10 cellular contexts compared by ENCODE assay signal in the genomic region with DNA sequence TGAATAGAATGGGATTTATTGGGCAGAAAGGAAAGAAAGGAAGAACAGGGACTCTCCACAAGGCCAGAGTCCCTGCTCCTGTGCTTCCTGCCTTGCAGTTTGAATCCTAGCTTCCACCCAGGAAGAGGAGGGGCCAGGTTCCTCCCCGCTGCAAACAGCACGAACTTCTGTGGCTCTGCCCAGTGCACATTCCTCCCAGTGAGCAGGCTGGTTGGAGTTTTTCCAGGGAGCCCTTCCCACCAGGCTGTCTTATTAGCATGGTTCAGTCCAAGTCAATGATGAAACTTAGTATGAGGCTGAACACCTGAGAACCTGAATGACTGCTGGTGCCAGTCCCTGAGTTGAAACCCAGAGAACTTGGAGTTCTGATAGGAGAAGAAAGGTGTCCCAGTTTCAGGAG.
DNase-seq lines count a peak whose midpoint lies in the region; ATAC-seq, FAIRE-seq and TF ChIP-seq lines count a peak whose summit lies in the region.
"Had no signal": no experiment of that assay in that cellular context is flagged by ENCODE, and none has a peak within 500 bp of the region (broad histone marks: within the 10 kb centered on the region; RNA-seq: fewer than 3 reads in every experiment).

No MANE protein-coding gene starts in this region.

- no peak overlapping the region for H3K9ac ChIP-seq in HCT116 (ENCODE audit: low read length)
- H3K9ac ChIP-seq in astrocyte (ENCODE audit: low read length): no peak overlapping the region

- no peak for FAIRE-seq in astrocyte (lab: Jason Lieb, UNC)
- FAIRE-seq: D721Med had no signal

- H2AFZ ChIP-seq in HCT116 (ENCODE audit: low read depth, low read length, poor library complexity, severe bottlenecking) (peak overlapping the region; percentile 32), astrocyte (ENCODE audit: low read depth, low read length) (peak overlapping the region; percentile 21)

- H3K27me3 ChIP-seq in HCT116 (ENCODE audit: insufficient read depth, low read length) (no peaks in the 10 kb centered on the region), astrocyte (ENCODE audit: insufficient read depth, low read length) (no peaks in the 10 kb centered on the region)

- H4K20me1 ChIP-seq in HCT116 (ENCODE audit: insufficient read depth) (no peaks in the 10 kb centered on the region), astrocyte (ENCODE audit: insufficient read depth, low read length) (no peaks in the 10 kb centered on the region)

- TF ChIP-seq CTCF in HCT116 (IDR thresholded peaks at IDR 0.05 in 2 of 3, conservative IDR thresholded peaks at IDR 0.05 in 1 of 3; ENCODE audit: borderline replicate concordance in 1 of 3, insufficient read depth in 1 of 3, low read depth in 2 of 3, low read length in 2 of 3) (no peak), astrocyte (IDR thresholded peaks at IDR 0.05; ENCODE audit: insufficient read depth, low read depth, low read length) (no peak)

- CTCF ChIA-PET in HCT116 (lab: Charles Lee): no interaction called here

- no peak overlapping the region for H3K27ac ChIP-seq in HCT116 (ENCODE audit: low read depth, low read length)
- H3K27ac ChIP-seq in astrocyte (ENCODE audit: low read depth, low read length): no peak overlapping the region

- no peak for TF ChIP-seq POLR2A in HCT116 (IDR thresholded peaks at IDR 0.05; ENCODE audit: borderline replicate concordance, extremely low read depth, insufficient read depth, insufficient read length)

- H3K79me2 ChIP-seq in HCT116 (ENCODE audit: insufficient read depth, low read length): no peaks in the 10 kb centered on the region
- H3K79me2 ChIP-seq in astrocyte (ENCODE audit: insufficient read depth, low read length): no peaks in the 10 kb centered on the region

- H3K4me3 ChIP-seq in HCT116 (replicated peaks in 1 of 2; ENCODE audit: low read depth in 1 of 2, low read length in 2 of 2): no peak overlapping the region
- H3K4me3 ChIP-seq in astrocyte (ENCODE audit: insufficient read depth, low read depth, low read length): no peak overlapping the region

- no peak overlapping the region for H3K4me3 Mint-ChIP-seq in astrocyte (ENCODE audit: unreplicated experiment)
- no peak overlapping the region for H3K4me3 Mint-ChIP-seq in activated naive CD8-positive, alpha-beta T cell treated with anti-CD3 and anti-CD28 coated beads for 36 hours

- H3K27ac Mint-ChIP-seq in astrocyte (ENCODE audit: unreplicated experiment): no peak overlapping the region
- no peak overlapping the region for H3K27ac Mint-ChIP-seq in activated naive CD8-positive, alpha-beta T cell treated with anti-CD3 and anti-CD28 coated beads for 36 hours

- no peaks in the 10 kb centered on the region for H3K9me2 ChIP-seq in HCT116 (ENCODE audit: insufficient read depth)

- RAD21 ChIA-PET in HCT116 (lab: Charles Lee; ENCODE audit: low non-redundant PET in 1 of 2, low total read pairs in 2 of 2, uncharacterized antibody in 2 of 2, unreplicated experiment in 2 of 2): no interaction called here

- BruUV-seq in HCT116 (replicated peaks; lab: Mats Ljungman, UMichigan): no TSS peak

- ATAC-seq in HCT116: peak; percentile 87
- no peak for ATAC-seq in GM19328 (IDR thresholded peaks at IDR 0.05; ENCODE audit: unreplicated experiment)
- no peak for ATAC-seq in GM18861 (IDR thresholded peaks at IDR 0.05; ENCODE audit: unreplicated experiment)

- POLR2A ChIA-PET in HCT116 (lab: Charles Lee): no interaction called here

- H3K4me1 Mint-ChIP-seq in astrocyte (ENCODE audit: low read depth, unreplicated experiment): no peaks in the 10 kb centered on the region
- H3K4me1 Mint-ChIP-seq in activated naive CD8-positive, alpha-beta T cell treated with anti-CD3 and anti-CD28 coated beads for 36 hours: no peaks in the 10 kb centered on the region

- no peaks in the 10 kb centered on the region for H3K36me3 Mint-ChIP-seq in astrocyte (ENCODE audit: low read depth, unreplicated experiment)
- H3K36me3 Mint-ChIP-seq in activated naive CD8-positive, alpha-beta T cell treated with anti-CD3 and anti-CD28 coated beads for 36 hours: no peaks in the 10 kb centered on the region

- intact Hi-C loops in HCT116 (cut with micrococcal nuclease): no loop called here

- peak; percentile 14 for DNase-seq in A172 (ENCODE audit: low spot score)
- peak; percentile 19 for DNase-seq in HCT116 (ENCODE audit: low read depth, low spot score)
- peak; percentile 22 for DNase-seq in astrocyte (ENCODE audit: low read depth)
- DNase-seq in iris pigment epithelial cell (ENCODE audit: low read depth): peak; percentile 70
- no peak for DNase-seq in activated naive CD8-positive, alpha-beta T cell treated with anti-CD3 and anti-CD28 coated beads for 36 hours
- no peak for DNase-seq in retina
- DNase-seq: MV-4-11 had no signal

- no peaks in the 10 kb centered on the region for H3K36me3 ChIP-seq in HCT116 (ENCODE audit: control insufficient read depth in 1 of 2, insufficient read depth in 2 of 2, low read length in 2 of 2)
- no peaks in the 10 kb centered on the region for H3K36me3 ChIP-seq in astrocyte (ENCODE audit: insufficient read depth, low read length)

- no peaks in the 10 kb centered on the region for H3K9me3 ChIP-seq in HCT116 (ENCODE audit: control insufficient read depth in 1 of 2, insufficient read depth in 1 of 2, low read depth in 1 of 2, low read length in 2 of 2)
- H3K9me3 ChIP-seq in astrocyte (ENCODE audit: insufficient read depth, low read depth, low read length): no peaks in the 10 kb centered on the region

- no peak for TF ChIP-seq RAD21 in HCT116 (IDR thresholded peaks at IDR 0.05; ENCODE audit: low read depth)

- no peaks in the 10 kb centered on the region for H3K27me3 Mint-ChIP-seq in astrocyte (ENCODE audit: low read depth, unreplicated experiment)
- peaks cover 9% of the 10 kb centered on the region for H3K27me3 Mint-ChIP-seq in activated naive CD8-positive, alpha-beta T cell treated with anti-CD3 and anti-CD28 coated beads for 36 hours

- H3K9me3 Mint-ChIP-seq in astrocyte (ENCODE audit: unreplicated experiment): no peaks in the 10 kb centered on the region
- H3K9me3 Mint-ChIP-seq in activated naive CD8-positive, alpha-beta T cell treated with anti-CD3 and anti-CD28 coated beads for 36 hours: no peaks in the 10 kb centered on the region

- H3K4me2 ChIP-seq in HCT116 (ENCODE audit: low read length) (peak overlapping the region; percentile 43), astrocyte (ENCODE audit: low read length) (no peak overlapping the region)

- H3K4me1 ChIP-seq in HCT116 (ENCODE audit: control insufficient read depth in 1 of 2, insufficient read depth in 2 of 2, low read length in 2 of 2) (peaks cover 3 to 9% of the 10 kb centered on the region in 2 experiments; a peak in 2 of 4 replicates), astrocyte (ENCODE audit: insufficient read depth, low read length) (no peaks in the 10 kb centered on the region)

TF ChIP-seq in HCT116, 20 proteins besides CTCF, POLR2A, EP300 and RAD21:
- TF ChIP-seq, protein P1, sequence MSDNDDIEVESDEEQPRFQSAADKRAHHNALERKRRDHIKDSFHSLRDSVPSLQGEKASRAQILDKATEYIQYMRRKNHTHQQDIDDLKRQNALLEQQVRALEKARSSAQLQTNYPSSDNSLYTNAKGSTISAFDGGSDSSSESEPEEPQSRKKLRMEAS (IDR thresholded peaks at IDR 0.05): no peak
- TF ChIP-seq ZNF274 (IDR thresholded peaks at IDR 0.05; ENCODE audit: low read depth, low read length) (no peak), ELF1 (IDR thresholded peaks at IDR 0.05; ENCODE audit: borderline replicate concordance, low read depth) (no peak), EGR1 (IDR thresholded peaks at IDR 0.05; ENCODE audit: low read depth) (no peak), SIN3A (IDR thresholded peaks at IDR 0.05; ENCODE audit: low read depth) (no peak), EZH2phosphoT487 (IDR thresholded peaks at IDR 0.05; ENCODE audit: borderline replicate concordance) (no peak), POLR2AphosphoS5 (IDR thresholded peaks at IDR 0.05; ENCODE audit: low read depth, low read length) (peak; percentile 40; the same call in 1 of the 2 replicates), CBX3 (IDR thresholded peaks at IDR 0.05; ENCODE audit: low read depth) (0 out of 2 replicates have a peak, but pooled peaks have one; percentile 33), EZH2 (IDR thresholded peaks at IDR 0.05) (no peak), ZFX (IDR thresholded peaks at IDR 0.05) (no peak), YY1 (IDR thresholded peaks at IDR 0.05; ENCODE audit: extremely low read depth, insufficient replicate concordance, low read depth, low read length) (no peak)
- TF ChIP-seq, protein P2, sequence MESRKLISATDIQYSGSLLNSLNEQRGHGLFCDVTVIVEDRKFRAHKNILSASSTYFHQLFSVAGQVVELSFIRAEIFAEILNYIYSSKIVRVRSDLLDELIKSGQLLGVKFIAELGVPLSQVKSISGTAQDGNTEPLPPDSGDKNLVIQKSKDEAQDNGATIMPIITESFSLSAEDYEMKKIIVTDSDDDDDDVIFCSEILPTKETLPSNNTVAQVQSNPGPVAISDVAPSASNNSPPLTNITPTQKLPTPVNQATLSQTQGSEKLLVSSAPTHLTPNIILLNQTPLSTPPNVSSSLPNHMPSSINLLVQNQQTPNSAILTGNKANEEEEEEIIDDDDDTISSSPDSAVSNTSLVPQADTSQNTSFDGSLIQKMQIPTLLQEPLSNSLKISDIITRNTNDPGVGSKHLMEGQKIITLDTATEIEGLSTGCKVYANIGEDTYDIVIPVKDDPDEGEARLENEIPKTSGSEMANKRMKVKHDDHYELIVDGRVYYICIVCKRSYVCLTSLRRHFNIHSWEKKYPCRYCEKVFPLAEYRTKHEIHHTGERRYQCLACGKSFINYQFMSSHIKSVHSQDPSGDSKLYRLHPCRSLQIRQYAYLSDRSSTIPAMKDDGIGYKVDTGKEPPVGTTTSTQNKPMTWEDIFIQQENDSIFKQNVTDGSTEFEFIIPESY (IDR thresholded peaks at IDR 0.05; ENCODE audit: extremely low read depth, insufficient replicate concordance, low read length): no peak
- TF ChIP-seq, protein P3, sequence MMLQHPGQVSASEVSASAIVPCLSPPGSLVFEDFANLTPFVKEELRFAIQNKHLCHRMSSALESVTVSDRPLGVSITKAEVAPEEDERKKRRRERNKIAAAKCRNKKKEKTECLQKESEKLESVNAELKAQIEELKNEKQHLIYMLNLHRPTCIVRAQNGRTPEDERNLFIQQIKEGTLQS (IDR thresholded peaks at IDR 0.05): no peak

Comparison
In these comparisons a context has a peak if more than half of its experiments do, and no peak if none do; other contexts are left out.
1. DNase-seq: peak in A172 (single experiment), HCT116 (single experiment), astrocyte (single experiment) and iris pigment epithelial cell (single experiment); none in activated naive CD8-positive, alpha-beta T cell treated with anti-CD3 and anti-CD28 coated beads for 36 hours (single experiment) and retina (single experiment).